Comparison of ENCODE assay signal across 16 cellular contexts in genomic region chr20:46954490-46955038, GRCh38. TPM values are rescaled to one million over a fixed set of nuclear protein-coding genes. Genes with fewer than 3 reads are reported as not detected.
DNase-seq lines count a peak whose midpoint lies in the region; ATAC-seq, FAIRE-seq and TF ChIP-seq lines count a peak whose summit lies in the region.
"Had no signal": no experiment of that assay in that cellular context is flagged by ENCODE, and none has a peak within 500 bp of the region (broad histone marks: within the 10 kb centered on the region; RNA-seq: fewer than 3 reads in every experiment).

No MANE protein-coding gene starts in this region.

- POLR2A ChIA-PET in AG04449 (lab: Yijun Ruan, JAX): no interaction called here

- no peaks in the 10 kb centered on the region for H3K79me2 ChIP-seq in astrocyte (ENCODE audit: insufficient read depth, low read length)

- H3K27ac ChIP-seq in astrocyte (ENCODE audit: low read depth, low read length): peak overlapping the region; percentile 78
- no peak overlapping the region for H3K27ac ChIP-seq in upper lobe of right lung
- H3K27ac ChIP-seq: testis had no signal

- intact Hi-C loops in upper lobe of right lung (cut with DNase I): no loop called here

- peak overlapping the region; percentile 21 for H3K27ac Mint-ChIP-seq in astrocyte (ENCODE audit: unreplicated experiment)
- peak overlapping the region; percentile 75 for H3K27ac Mint-ChIP-seq in glutamatergic neuron (ENCODE audit: unreplicated experiment)
- H3K27ac Mint-ChIP-seq: activated T-helper 17 cell treated with anti-CD3 and anti-CD28 coated beads, Interleukin-2, amount 50 U/mL, for 72 hours; progenitor cell of endocrine pancreas had no signal

- CTCF ChIA-PET in AG04449 (lab: Yijun Ruan, JAX): interaction anchor here (1.3 kb wide), 1 partner anchor 201 kb away, joined by 3 read pairs; no protein-coding TSS in a partner anchor

- H4K20me1 ChIP-seq in astrocyte (ENCODE audit: insufficient read depth, low read length): no peaks in the 10 kb centered on the region

- peak overlapping the region; percentile 58 for H2AFZ ChIP-seq in astrocyte (ENCODE audit: low read depth, low read length)

- H3K9me3 Mint-ChIP-seq in astrocyte (ENCODE audit: unreplicated experiment) (peaks cover 5% of the 10 kb centered on the region), glutamatergic neuron (ENCODE audit: unreplicated experiment) (peaks cover 6% of the 10 kb centered on the region)

- H3K4me3 Mint-ChIP-seq in astrocyte (ENCODE audit: unreplicated experiment) (no peak overlapping the region), glutamatergic neuron (ENCODE audit: unreplicated experiment) (peak overlapping the region; percentile 58)
- H3K4me3 Mint-ChIP-seq: activated T-helper 17 cell treated with anti-CD3 and anti-CD28 coated beads, Interleukin-2, amount 50 U/mL, for 72 hours had no signal

- H3K36me3 Mint-ChIP-seq in astrocyte (ENCODE audit: low read depth, unreplicated experiment) (no peaks in the 10 kb centered on the region), glutamatergic neuron (ENCODE audit: unreplicated experiment) (peaks cover 14% of the 10 kb centered on the region)

- H3K27me3 ChIP-seq in astrocyte (ENCODE audit: insufficient read depth, low read length): peaks cover 3% of the 10 kb centered on the region
- H3K27me3 ChIP-seq in upper lobe of right lung: no peaks in the 10 kb centered on the region
- H3K27me3 ChIP-seq: testis had no signal

- H3K36me3 ChIP-seq in astrocyte (ENCODE audit: insufficient read depth, low read length): no peaks in the 10 kb centered on the region
- H3K36me3 ChIP-seq in upper lobe of right lung: no peaks in the 10 kb centered on the region

- H3K9ac ChIP-seq in astrocyte (ENCODE audit: low read length): peak overlapping the region; percentile 76

- H3K4me1 ChIP-seq in astrocyte (ENCODE audit: insufficient read depth, low read length): peaks cover 32% of the 10 kb centered on the region
- H3K4me1 ChIP-seq in upper lobe of right lung: no peaks in the 10 kb centered on the region
- H3K4me1 ChIP-seq: testis had no signal

- peak; percentile 81 for FAIRE-seq in astrocyte (lab: Jason Lieb, UNC)

- H3K4me2 ChIP-seq in astrocyte (ENCODE audit: low read length): peak overlapping the region; percentile 79

- TF ChIP-seq CTCF in AG04449 (IDR thresholded peaks at IDR 0.05; ENCODE audit: insufficient read depth, low read length, missing control alignments): no peak
- no peak for TF ChIP-seq CTCF in astrocyte (IDR thresholded peaks at IDR 0.05; ENCODE audit: insufficient read depth, low read depth, low read length)
- TF ChIP-seq CTCF in glutamatergic neuron (IDR thresholded peaks at IDR 0.05; ENCODE audit: partially characterized antibody, unreplicated experiment): no peak
- no peak for TF ChIP-seq CTCF in upper lobe of right lung (IDR thresholded peaks at IDR 0.05)

- H3K27me3 Mint-ChIP-seq in astrocyte (ENCODE audit: low read depth, unreplicated experiment) (peaks cover 10% of the 10 kb centered on the region), glutamatergic neuron (ENCODE audit: unreplicated experiment) (peaks cover 6% of the 10 kb centered on the region)

- ATAC-seq in upper lobe of right lung: no peak
- ATAC-seq: activated T-helper 17 cell treated with anti-CD3 and anti-CD28 coated beads, Interleukin-2, amount 50 U/mL, for 72 hours had no signal

- DNase-seq in AG04449 (ENCODE audit: low read depth, low spot score): peak; percentile 94
- DNase-seq in HPDE6-E6E7 (ENCODE audit: extremely low spot score): peak; percentile 99
- DNase-seq in astrocyte (ENCODE audit: low read depth): peak; percentile 99
- peak; percentile 43 for DNase-seq in glutamatergic neuron
- DNase-seq in iPS-NIHi7 (ENCODE audit: extremely low spot score): no peak
- DNase-seq in stimulated activated naive CD4-positive, alpha-beta T cell (lab: John Stamatoyannopoulos, UW): no peak
- DNase-seq in upper lobe of right lung: no peak
- DNase-seq in activated CD4-positive, alpha-beta T cell treated with anti-CD3 and anti-CD28 coated beads for 4 hours: no peak
- DNase-seq: activated CD4-positive, CD25-positive, alpha-beta regulatory T cell treated with anti-CD3 and anti-CD28 coated beads, Interleukin-2, amount 50 U/mL, for 72 hours; C1 segment of cervical spinal cord; dermis blood vessel endothelial cell; hypothalamus; KBM-7; testis had no signal

- peak overlapping the region; percentile 35 for H3K4me3 ChIP-seq in AG04449 (ENCODE audit: low read depth, low read length)
- peak overlapping the region; percentile 7 for H3K4me3 ChIP-seq in astrocyte (ENCODE audit: insufficient read depth, low read depth, low read length)
- H3K4me3 ChIP-seq in upper lobe of right lung: no peak overlapping the region
- H3K4me3 ChIP-seq: testis had no signal

- H3K9me3 ChIP-seq in astrocyte (ENCODE audit: insufficient read depth, low read depth, low read length) (peaks cover 6% of the 10 kb centered on the region), upper lobe of right lung (no peaks in the 10 kb centered on the region)
- H3K9me3 ChIP-seq: testis had no signal

- H3K4me1 Mint-ChIP-seq in astrocyte (ENCODE audit: low read depth, unreplicated experiment) (peaks cover 19% of the 10 kb centered on the region), glutamatergic neuron (ENCODE audit: low read depth, unreplicated experiment) (peaks cover 21% of the 10 kb centered on the region)

RNA-seq across cellular contexts. Expression of gene EYA2, which starts 59.9 kb away (rescaled TPM):
- total RNA-seq in astrocyte (1.4 and 1.5 TPM in 2 replicates), glutamatergic neuron (ENCODE audit: unreplicated experiment) (94.1 TPM), upper lobe of right lung (1.8 TPM)
- total RNA-seq: dermis blood vessel endothelial cell had no signal

Comparison
In these comparisons a context has a peak if more than half of its experiments do, and no peak if none do; other contexts are left out.
1. DNase-seq: peak in AG04449 (single experiment), HPDE6-E6E7 (single experiment), astrocyte (single experiment) and glutamatergic neuron (single experiment); none in iPS-NIHi7 (single experiment), stimulated activated naive CD4-positive, alpha-beta T cell (0 of 6), upper lobe of right lung (single experiment) and activated CD4-positive, alpha-beta T cell treated with anti-CD3 and anti-CD28 coated beads for 4 hours (0 of 2).
2. RNA of gene EYA2, which starts 59.9 kb away (total RNA-seq): 94.1 TPM in glutamatergic neuron (single experiment); 1.8 TPM in upper lobe of right lung (single experiment) and 1.4 to 1.5 TPM in astrocyte; every median in the first group is over 10 times any median in the second.